34 cellular contexts compared by ENCODE assay signal in genomic region chr17:3415610-3416009, GRCh38. TPM values are rescaled to one million over a fixed set of nuclear protein-coding genes. Genes with fewer than 3 reads are reported as not detected.
A peak's percentile ranks its signal among the peaks of the same experiment; 100 is the strongest.
DNase-seq lines count a peak whose midpoint lies in the region; ATAC-seq and TF ChIP-seq lines count a peak whose summit lies in the region.
"Had no signal": no experiment of that assay in that cellular context is flagged by ENCODE, and none has a peak within 500 bp of the region (broad histone marks: within the 10 kb centered on the region; RNA-seq: fewer than 3 reads in every experiment).

No MANE protein-coding gene starts in this region.

- no peak overlapping the region for H3K4me3 Mint-ChIP-seq in WTC11
- H3K4me3 Mint-ChIP-seq: B cell; CD14-positive monocyte; CD4-positive, alpha-beta memory T cell; CD4-positive, alpha-beta T cell; CD4-positive, CD25-positive, alpha-beta regulatory T cell; CD8-positive, alpha-beta memory T cell; CD8-positive, alpha-beta T cell had no signal

- ATAC-seq in WTC11 (no peak), GM21619 (IDR thresholded peaks at IDR 0.05; ENCODE audit: unreplicated experiment) (no peak)
- ATAC-seq: A549; CD8-positive, alpha-beta T cell had no signal

- DNase-seq in NCI-H2171 treated with DMSO at 0.1 percent for 48 hours (lab: John Stamatoyannopoulos, UW) (peak; percentile 21), NCI-H2171 (lab: John Stamatoyannopoulos, UW) (no peak), WTC11 (ENCODE audit: low spot score) (no peak), left kidney (ENCODE audit: low read depth, low spot score) (peak; percentile 79), HAP-1 (ENCODE audit: low spot score in 2 of 2) (no peak)
- DNase-seq: 8988T; ACHN; AML-193; BE2C; C1 segment of cervical spinal cord; Caco-2; Calu3; CD4-positive, alpha-beta memory T cell; CD4-positive, alpha-beta T cell; CD4-positive, CD25-positive, alpha-beta regulatory T cell; CD8-positive, alpha-beta memory T cell; CD8-positive, alpha-beta T cell; COR-L47; DMS 273 treated with DMSO at 0.1 percent for 48 hours; DMS153; DMS53; DMS79; DMS79 treated with DMSO at 0.1 percent for 48 hours; DND-41; EL had no signal

- no peaks in the 10 kb centered on the region for H3K36me3 ChIP-seq in HAP-1 (replicated peaks)
- H3K36me3 ChIP-seq: BE2C; BLaER1; BLaER1 treated with 17β-estradiol and CSF1 and Interleukin-3, amounts not matched to agents 10 nM and 100 nM had no signal

- no peak overlapping the region for H3K27ac Mint-ChIP-seq in WTC11
- H3K27ac Mint-ChIP-seq: B cell; CD14-positive monocyte; CD4-positive, alpha-beta memory T cell; CD4-positive, alpha-beta T cell; CD4-positive, CD25-positive, alpha-beta regulatory T cell; CD8-positive, alpha-beta memory T cell; CD8-positive, alpha-beta T cell had no signal

- no peaks in the 10 kb centered on the region for H3K9me3 ChIP-seq in HAP-1
- H3K9me3 ChIP-seq: BE2C, Caco-2 had no signal

- H3K4me3 ChIP-seq in HAP-1: no peak overlapping the region
- H3K4me3 ChIP-seq: A549; BLaER1; BLaER1 treated with 17β-estradiol and CSF1 and Interleukin-3, amounts not matched to agents 10 nM and 100 nM had no signal

- H3K4me1 ChIP-seq in HAP-1: no peaks in the 10 kb centered on the region
- H3K4me1 ChIP-seq: A549, BE2C, Caco-2 had no signal

- peaks cover 3% of the 10 kb centered on the region; the same call in 1 of the 2 replicates for H3K27me3 Mint-ChIP-seq in WTC11 (ENCODE audit: low read depth)

- no peaks in the 10 kb centered on the region for H3K4me1 Mint-ChIP-seq in WTC11
- H3K4me1 Mint-ChIP-seq: B cell; CD8-positive, alpha-beta memory T cell had no signal

- no peaks in the 10 kb centered on the region for H3K36me3 Mint-ChIP-seq in WTC11
- H3K36me3 Mint-ChIP-seq: CD14-positive monocyte; CD4-positive, alpha-beta memory T cell; CD4-positive, CD25-positive, alpha-beta regulatory T cell; CD8-positive, alpha-beta memory T cell; CD8-positive, alpha-beta T cell had no signal

- CTCF ChIA-PET in WTC11 (lab: Charles Lee): no interaction called here

- in situ Hi-C loops in HAP-1 (cut with MboI; ENCODE audit: low sequenced_read_pairs): no loop called here

- POLR2A ChIA-PET in WTC11 (lab: Charles Lee): no interaction called here

- no peak for TF ChIP-seq CTCF in WTC11 (IDR thresholded peaks at IDR 0.05)

- peaks cover 17% of the 10 kb centered on the region for H3K9me3 Mint-ChIP-seq in WTC11
- H3K9me3 Mint-ChIP-seq: CD4-positive, alpha-beta T cell; CD8-positive, alpha-beta memory T cell; CD8-positive, alpha-beta T cell had no signal

- no peaks in the 10 kb centered on the region for H3K27me3 ChIP-seq in HAP-1 (ENCODE audit: low read depth)
- H3K27me3 ChIP-seq: BE2C; BLaER1; BLaER1 treated with 17β-estradiol and CSF1 and Interleukin-3, amounts not matched to agents 10 nM and 100 nM had no signal

TF ChIP-seq in WTC11, 78 proteins besides CTCF, POLR2A, EP300 and RAD21:
- TF ChIP-seq TEAD4 (CRISPR knock-in tag; IDR thresholded peaks at IDR 0.05) (no peak), E2F1 (CRISPR knock-in tag; IDR thresholded peaks at IDR 0.05) (no peak), ESRRA (CRISPR knock-in tag; IDR thresholded peaks at IDR 0.05; ENCODE audit: borderline replicate concordance) (no peak), HMGA2 (CRISPR knock-in tag; IDR thresholded peaks at IDR 0.05) (peak; percentile 94), TEAD1 (CRISPR knock-in tag; IDR thresholded peaks at IDR 0.05) (no peak)

RNA-seq across cellular contexts. Expression of gene OR3A3, which starts 4.4 kb away (rescaled TPM):
- total RNA-seq in WTC11 (2021): not detected in 3 replicates
- total RNA-seq: A172; A673; B cell; Caco-2; Calu3; CD4-positive, alpha-beta memory T cell; CD4-positive, alpha-beta T cell; CD4-positive, CD25-positive, alpha-beta regulatory T cell; CD8-positive, alpha-beta memory T cell; CD8-positive, alpha-beta T cell had no signal

RNA-seq across cellular contexts. Expression of gene OR1E1, which starts 17.4 kb away (rescaled TPM):
- total RNA-seq in WTC11 (2021): not detected in 3 replicates
- total RNA-seq: A172; A673; B cell; Caco-2; Calu3; CD4-positive, alpha-beta memory T cell; CD4-positive, alpha-beta T cell; CD4-positive, CD25-positive, alpha-beta regulatory T cell; CD8-positive, alpha-beta memory T cell; CD8-positive, alpha-beta T cell; Daoy had no signal

RNA-seq across cellular contexts. Expression of gene OR1E2, which starts 18.0 kb away (rescaled TPM):
- not detected in 3 replicates for total RNA-seq in WTC11 (2021)
- total RNA-seq: A172; A673; B cell; Caco-2; Calu3; CD4-positive, alpha-beta memory T cell; CD4-positive, alpha-beta T cell; CD4-positive, CD25-positive, alpha-beta regulatory T cell; CD8-positive, alpha-beta memory T cell; CD8-positive, alpha-beta T cell; Daoy had no signal

RNA-seq across cellular contexts. Expression of gene OR3A2, which starts 29.5 kb away (rescaled TPM):
- not detected in 3 replicates for total RNA-seq in WTC11 (2021)
- total RNA-seq: A172, A673, Caco-2, Calu3, Daoy had no signal

RNA-seq across cellular contexts. Expression of gene SPATA22, which starts 56.0 kb away (rescaled TPM):
- total RNA-seq in WTC11 (2021): not detected in 3 replicates
- total RNA-seq: A172; A673; Caco-2; Calu3; CD4-positive, alpha-beta memory T cell; CD4-positive, CD25-positive, alpha-beta regulatory T cell; CD8-positive, alpha-beta memory T cell; CD8-positive, alpha-beta T cell; Daoy had no signal

Comparison
In these comparisons a context has a peak if more than half of its experiments do, and no peak if none do; other contexts are left out.
1. DNase-seq: peak in NCI-H2171 treated with DMSO at 0.1 percent for 48 hours (single experiment) and left kidney (single experiment); none in NCI-H2171 (single experiment), WTC11 (single experiment) and HAP-1 (0 of 2).